Comparison of ENCODE assay signal across 8 cellular contexts in genomic region chrX:154547245-154548027, GRCh38. TPM values are rescaled to one million over a fixed set of nuclear protein-coding genes. Genes with fewer than 3 reads are reported as not detected.
DNase-seq lines count a peak whose midpoint lies in the region; TF ChIP-seq lines count a peak whose summit lies in the region.

Gene IKBKG (plus strand): TSS chrX:154547620. CDS start chrX:154552003, 4,383 bp downstream.

- peak within 1 kb of the TSS; percentile 100 for H3K4me2 ChIP-seq in H9 (ENCODE audit: insufficient read depth, insufficient read length, low read length)

- H4K8ac ChIP-seq in H9 (replicated peaks; ENCODE audit: insufficient read length, low read depth, low read length), result no peak within 1 kb of the TSS

- no peaks in the 10 kb centered on the region for H3K4me1 ChIP-seq in H9 (ENCODE audit: insufficient read depth, low read length)
- H3K4me1 ChIP-seq in stomach, result peaks cover 11 to 75% (median 44%) of the 10 kb centered on the region in 4 donors

- H3K4me1 Mint-ChIP-seq in H9 (peaks cover 4 to 12% of the 10 kb centered on the region in 2 experiments), neural crest cell (peaks cover 20% of the 10 kb centered on the region)

- no peak within 1 kb of the TSS for H2BK12ac ChIP-seq in H9 (ENCODE audit: insufficient read length, low read depth, low read length)

- no peak within 1 kb of the TSS for H2AFZ ChIP-seq in H9 (ENCODE audit: low read length)

- H3K56ac ChIP-seq in H9 (ENCODE audit: insufficient read length, low read depth, low read length), result no peak within 1 kb of the TSS

- H2BK20ac ChIP-seq in H9 (ENCODE audit: low read depth, low read length, poor library complexity, severe bottlenecking), result no peak within 1 kb of the TSS

- TF ChIP-seq POLR2A in stomach (IDR thresholded peaks at IDR 0.05), result no peak

- no peak within 1 kb of the TSS for H4K5ac ChIP-seq in H9 (ENCODE audit: insufficient read length, low read depth, low read length)

- H3K9me3 ChIP-seq in H9 (ENCODE audit: control insufficient read depth, low read depth, low read length) (peaks cover 45% of the 10 kb centered on the region), MG63 (no peaks in the 10 kb centered on the region), stomach (peaks cover 0 to 13% (median 0%) of the 10 kb centered on the region in 4 donors)

- intact Hi-C loops in stomach (cut with DNase I; ENCODE audit: low total_unique reads), result no loop called here

- H3K23ac ChIP-seq in H9 (ENCODE audit: insufficient read length, low read depth, low read length), result peak within 1 kb of the TSS; percentile 86

- TF ChIP-seq CTCF in H9 (conservative IDR thresholded peaks at IDR 0.05) (no peak), neural crest cell (conservative IDR thresholded peaks at IDR 0.05) (no peak), stomach (IDR thresholded peaks at IDR 0.05) (no peak)

- no peak within 1 kb of the TSS for H2BK120ac ChIP-seq in H9 (ENCODE audit: low read depth, low read length, poor library complexity, severe bottlenecking)

- H3K27ac Mint-ChIP-seq in H9 (peak within 1 kb of the TSS; percentile 71 to 96 (median 95)), neural crest cell (ENCODE audit: unreplicated experiment) (peak within 1 kb of the TSS; percentile 90)

- no peaks in the 10 kb centered on the region for H3K79me1 ChIP-seq in H9 (ENCODE audit: insufficient read depth, low read depth, low read length, poor library complexity, severe bottlenecking)

- H3K14ac ChIP-seq in H9 (ENCODE audit: insufficient read depth, low read length), result peak within 1 kb of the TSS; percentile 46; the same call in 1 of the 2 replicates

- H3K9me3 Mint-ChIP-seq in H9 (peaks cover 63 to 73% of the 10 kb centered on the region in 2 experiments), neural crest cell (no peaks in the 10 kb centered on the region)

- peak within 1 kb of the TSS; percentile 83 for H3K4me3 ChIP-seq in MG63
- peak within 1 kb of the TSS; percentile 57 to 65 (median 64) for H3K4me3 ChIP-seq in stomach

- H2BK15ac ChIP-seq in H9 (ENCODE audit: low read depth, low read length), result no peak within 1 kb of the TSS

- H3K23me2 ChIP-seq in H9 (ENCODE audit: insufficient read length, low read depth, low read length, poor library complexity, severe bottlenecking), result peaks cover 6% of the 10 kb centered on the region

- H3K27ac ChIP-seq in H9 (ENCODE audit: insufficient read length, low read depth, low read length) (no peak within 1 kb of the TSS), stomach (peak within 1 kb of the TSS; percentile 86 to 94 (median 91))

- no peaks in the 10 kb centered on the region for H3K27me3 ChIP-seq in H9 (ENCODE audit: insufficient read depth, low read length)
- H3K27me3 ChIP-seq in MG63, result no peaks in the 10 kb centered on the region
- H3K27me3 ChIP-seq in stomach, result no peaks in the 10 kb centered on the region

- H2BK5ac ChIP-seq in H9 (ENCODE audit: insufficient read length, low read length), result no peak within 1 kb of the TSS

- H3K36me3 ChIP-seq in MG63 (peaks cover 3% of the 10 kb centered on the region), stomach (peaks cover 0 to 8% (median 3%) of the 10 kb centered on the region in 4 donors)

- DNase-seq in ELR (ENCODE audit: low read depth) (peak; percentile 91), H9 (peak; percentile 86), MG63 (peak; percentile 88), SHP77 treated with DMSO at 0.1 percent for 48 hours (lab: John Stamatoyannopoulos, UW) (peak; percentile 29), fibroblast of the conjunctiva (ENCODE audit: low read depth) (peak; percentile 84), neural crest cell (ENCODE audit: low read depth, low spot score) (peak; percentile 77), stomach (peak; percentile 89)
- peak; percentile 95 for DNase-seq in activated effector memory CD4-positive, alpha-beta T cell treated with anti-CD3 and anti-CD28 coated beads, Interleukin-2, amount 50 U/mL, for 16 hours

- H3K36me3 Mint-ChIP-seq in H9 (ENCODE audit: insufficient read depth in 1 of 3, low read depth in 3 of 3) (peaks cover 22 to 52% (median 47%) of the 10 kb centered on the region in 3 experiments), neural crest cell (ENCODE audit: low read depth) (peaks cover 5% of the 10 kb centered on the region)

- WGBS in H9 (ENCODE audit: extremely low coverage, insufficient read length, low lambda C conversion rate), result no CpG with 5 or more reads among the region's 69 CpGs
- 1 to 49% (median 4%) methylated on average over 41 to 68 of the region's 69 CpGs for WGBS in stomach, 5 donors

- H4K91ac ChIP-seq in H9 (ENCODE audit: insufficient read length, low read depth, low read length), result no peak within 1 kb of the TSS

- H3K4me3 Mint-ChIP-seq in H9 (peak within 1 kb of the TSS; percentile 86 to 92), neural crest cell (peak within 1 kb of the TSS; percentile 92)

- H4K20me1 ChIP-seq in H9 (ENCODE audit: control insufficient read depth, insufficient read depth, insufficient read length), result no peaks in the 10 kb centered on the region

- peak within 1 kb of the TSS; percentile 84 for H3K18ac ChIP-seq in H9 (ENCODE audit: insufficient read length, low read depth, low read length)

- no peak within 1 kb of the TSS for H2AK5ac ChIP-seq in H9 (ENCODE audit: insufficient read length, low read length)

- peak within 1 kb of the TSS; percentile 73 for H3K9ac ChIP-seq in H9 (ENCODE audit: extremely low read depth, insufficient read length, low read length)

- H3T11ph ChIP-seq in H9 (ENCODE audit: low read length), result no peak within 1 kb of the TSS

- peaks cover 3% of the 10 kb centered on the region; the same call in 1 of the 2 replicates for H3K79me2 ChIP-seq in H9 (ENCODE audit: insufficient read depth, low read length)

- H3K27me3 Mint-ChIP-seq in H9 (ENCODE audit: low read depth) (no peaks in the 10 kb centered on the region; the same call in none of the 2 replicates), neural crest cell (ENCODE audit: low read depth) (no peaks in the 10 kb centered on the region)

- no peak for TF ChIP-seq EP300 in stomach (IDR thresholded peaks at IDR 0.05)

- H3K4ac ChIP-seq in H9 (ENCODE audit: low read depth, low read length), result no peak within 1 kb of the TSS

RNA-seq across cellular contexts. Expression of gene IKBKG, which starts in this region (rescaled TPM):
- 16.2 and 17.8 TPM in 2 replicates for total RNA-seq in H9 (2021)
- total RNA-seq in MG63 (2014; rRNA removed; shearing (Covaris generic); ENCODE audit: low replicate concordance), result 18.5 and 31.4 TPM in 2 replicates
- total RNA-seq in neural crest cell, result 20.3 and 21.3 TPM in 2 replicates
- 10 to 100 TPM in 3 of 5 donors, 1 to 10 TPM in 2; 7.6 to 22.6 (median 14.8) TPM for total RNA-seq in stomach
- 10 to 100 TPM; 16.8 to 24.3 (median 18.5) TPM for polyA plus RNA-seq in stomach

Comparison
In these comparisons a context has a peak if more than half of its experiments do, and no peak if none do; other contexts are left out.
1. DNase-seq: peak in every context shown above with its lines; median percentile 95 in activated effector memory CD4-positive, alpha-beta T cell treated with anti-CD3 and anti-CD28 coated beads, Interleukin-2, amount 50 U/mL, for 16 hours; 91 in ELR; 89 in stomach; 88 in MG63; 86 in H9; 84 in fibroblast of the conjunctiva; 77 in neural crest cell; 29 in SHP77 treated with DMSO at 0.1 percent for 48 hours.